ENCODE assay signal across 23 cellular contexts in genomic region chr14:31047503-31047902, GRCh38.
"Had no signal": no experiment of that assay in that cellular context is flagged by ENCODE, and none has a peak within 500 bp of the region (broad histone marks: within the 10 kb centered on the region; RNA-seq: fewer than 3 reads in every experiment).

No MANE protein-coding gene starts in this region.

- H3K36me3 ChIP-seq: adrenal gland, breast epithelium, Peyer's patch had no signal

- H3K9me3 ChIP-seq: adrenal gland, breast epithelium, Peyer's patch had no signal

- H3K4me1 ChIP-seq: adrenal gland, breast epithelium, Peyer's patch had no signal

- H3K27ac ChIP-seq: adrenal gland had no signal

- H3K27me3 ChIP-seq: adrenal gland, breast epithelium, Peyer's patch had no signal

- ATAC-seq: activated CD8-positive, alpha-beta T cell treated with anti-CD3 and anti-CD28 coated beads, Interleukin-2, amount 10 ng/mL, durations not matched to agents 7 days and 5 days; T-helper 17 cell; WTC11 had no signal

- H3K4me3 ChIP-seq: adrenal gland, breast epithelium, Peyer's patch had no signal

- DNase-seq: activated CD4-positive, alpha-beta T cell treated with anti-CD3 and anti-CD28 coated beads for 48 hours; activated CD4-positive, alpha-beta T cell treated with anti-CD3 and anti-CD28 coated beads, Interleukin-2, amount 50 U/mL, for 4 hours; activated CD4-positive, CD25-positive, alpha-beta regulatory T cell treated with anti-CD3 and anti-CD28 coated beads, Interleukin-2, amount 50 U/mL, for 72 hours; activated CD8-positive, alpha-beta memory T cell treated with anti-CD3 and anti-CD28 coated beads, Interleukin-2, amount 50 U/mL, for 48 hours; activated CD8-positive, alpha-beta T cell treated with anti-CD3 and anti-CD28 coated beads, Interleukin-2, amount 10 ng/mL, durations not matched to agents 7 days and 5 days; activated naive CD4-positive, alpha-beta T cell treated with anti-CD3 and anti-CD28 coated beads, Interleukin-2, amount 50 U/mL, for 16 hours; activated naive CD8-positive, alpha-beta T cell treated with anti-CD3 and anti-CD28 coated beads, Interleukin-2, amount 10 ng/mL, durations not matched to agents 7 days and 5 days; activated T-cell treated with anti-CD3 and anti-CD28 coated beads, Interleukin-2, amount 50 U/mL, for 1 hour; adrenal gland; anterior cingulate cortex; caudate nucleus; KG1; NCI-H1105; NCI-H1436; NCI-H187; NCI-H2081; NCI-H510A treated with DMSO at 0.1 percent for 48 hours; Peyer's patch; SIG-M5; T-helper 17 cell; T-helper 9 cell had no signal
